Comparison of ENCODE assay signal across 15 cellular contexts in genomic region chr9:121901616-121902015, GRCh38.
DNase-seq lines count a peak whose midpoint lies in the region; ATAC-seq and TF ChIP-seq lines count a peak whose summit lies in the region.
"Had no signal": no experiment of that assay in that cellular context is flagged by ENCODE, and none has a peak within 500 bp of the region (broad histone marks: within the 10 kb centered on the region; RNA-seq: fewer than 3 reads in every experiment).

No MANE protein-coding gene starts in this region.

- H3K27me3 Mint-ChIP-seq in activated naive CD4-positive, alpha-beta T cell treated with anti-CD3 and anti-CD28 coated beads, Interleukin-2, amount 10 ng/mL, durations not matched to agents 7 days and 5 days, result peaks cover 11% of the 10 kb centered on the region

- H3K9me3 ChIP-seq in DOHH2 (ENCODE audit: control insufficient read depth, insufficient read depth, low read length) (peaks cover 10% of the 10 kb centered on the region; the same call in 1 of the 2 replicates), upper lobe of right lung (no peaks in the 10 kb centered on the region)

- no peak for ATAC-seq in GM21367 (IDR thresholded peaks at IDR 0.05; ENCODE audit: unreplicated experiment)
- ATAC-seq in upper lobe of right lung, result no peak

- H3K27me3 ChIP-seq in DOHH2 (ENCODE audit: control insufficient read depth, low read length), result no peaks in the 10 kb centered on the region
- no peaks in the 10 kb centered on the region for H3K27me3 ChIP-seq in upper lobe of right lung
- H3K27me3 ChIP-seq: BLaER1 treated with 17β-estradiol and CSF1 and Interleukin-3, amounts not matched to agents 10 nM and 100 nM; SJSA1 had no signal

- H3K4me3 ChIP-seq in DOHH2 (ENCODE audit: low read length), result no peak overlapping the region
- H3K4me3 ChIP-seq in coronary artery, result no peak overlapping the region
- no peak overlapping the region for H3K4me3 ChIP-seq in upper lobe of right lung
- H3K4me3 ChIP-seq: BLaER1 treated with 17β-estradiol and CSF1 and Interleukin-3, amounts not matched to agents 10 nM and 100 nM; PC-9; SJSA1 had no signal

- peak; percentile 26 for DNase-seq in LHCN-M2 (ENCODE audit: low read depth)
- DNase-seq in coronary artery (ENCODE audit: low spot score), result peak; percentile 19
- peak; percentile 63 for DNase-seq in myocyte (ENCODE audit: low read depth)
- DNase-seq in upper lobe of right lung, result no peak
- DNase-seq in activated naive CD4-positive, alpha-beta T cell treated with anti-CD3 and anti-CD28 coated beads, Interleukin-2, amount 10 ng/mL, durations not matched to agents 7 days and 5 days, result no peak
- DNase-seq in GM19240 (ENCODE audit: insufficient read length, low spot score), result no peak
- DNase-seq: CD8-positive, alpha-beta memory T cell; HCEC 1CT; Kasumi-1; NCI-H187; PC-9 had no signal

- H3K36me3 ChIP-seq in DOHH2 (ENCODE audit: control insufficient read depth, low read length) (no peaks in the 10 kb centered on the region), upper lobe of right lung (no peaks in the 10 kb centered on the region)
- H3K36me3 ChIP-seq: BLaER1 treated with 17β-estradiol and CSF1 and Interleukin-3, amounts not matched to agents 10 nM and 100 nM; SJSA1 had no signal

- intact Hi-C loops in upper lobe of right lung (cut with DNase I), result no loop called here

- no peak overlapping the region for H3K4me3 Mint-ChIP-seq in activated naive CD4-positive, alpha-beta T cell treated with anti-CD3 and anti-CD28 coated beads, Interleukin-2, amount 10 ng/mL, durations not matched to agents 7 days and 5 days
- H3K4me3 Mint-ChIP-seq: CD8-positive, alpha-beta memory T cell had no signal

- no peaks in the 10 kb centered on the region for H4K20me1 ChIP-seq in DOHH2 (ENCODE audit: control insufficient read depth, insufficient read depth, low read depth, low read length)
- H4K20me1 ChIP-seq: BLaER1 treated with 17β-estradiol and CSF1 and Interleukin-3, amounts not matched to agents 10 nM and 100 nM had no signal

- H3F3A ChIP-seq in DOHH2 (ENCODE audit: control insufficient read depth, insufficient read depth), result peaks cover 5% of the 10 kb centered on the region; the same call in 1 of the 2 replicates

- H3K27ac ChIP-seq in DOHH2 (ENCODE audit: low read depth, low read length) (peak overlapping the region; percentile 31), coronary artery (no peak overlapping the region), upper lobe of right lung (no peak overlapping the region)
- H3K27ac ChIP-seq: BLaER1 treated with 17β-estradiol and CSF1 and Interleukin-3, amounts not matched to agents 10 nM and 100 nM; PC-9; SJSA1 had no signal

- CTCF ChIA-PET in activated naive CD4-positive, alpha-beta T cell treated with anti-CD3 and anti-CD28 coated beads, Interleukin-2, amount 10 ng/mL, durations not matched to agents 7 days and 5 days (lab: Charles Lee), result no interaction called here

- peak overlapping the region; percentile 15; the same call in 1 of the 2 replicates for H3K4me2 ChIP-seq in DOHH2 (ENCODE audit: low read length)
- H3K4me2 ChIP-seq: PC-9 had no signal

- H3K4me1 ChIP-seq in DOHH2 (ENCODE audit: control insufficient read depth, low read length) (peaks cover 44% of the 10 kb centered on the region), upper lobe of right lung (no peaks in the 10 kb centered on the region)

- H3K36me3 Mint-ChIP-seq in activated naive CD4-positive, alpha-beta T cell treated with anti-CD3 and anti-CD28 coated beads, Interleukin-2, amount 10 ng/mL, durations not matched to agents 7 days and 5 days, result no peaks in the 10 kb centered on the region
- H3K36me3 Mint-ChIP-seq: CD8-positive, alpha-beta memory T cell had no signal

- H3K9me3 Mint-ChIP-seq in activated naive CD4-positive, alpha-beta T cell treated with anti-CD3 and anti-CD28 coated beads, Interleukin-2, amount 10 ng/mL, durations not matched to agents 7 days and 5 days, result no peaks in the 10 kb centered on the region

- no peaks in the 10 kb centered on the region for H3K4me1 Mint-ChIP-seq in activated naive CD4-positive, alpha-beta T cell treated with anti-CD3 and anti-CD28 coated beads, Interleukin-2, amount 10 ng/mL, durations not matched to agents 7 days and 5 days
- H3K4me1 Mint-ChIP-seq: CD8-positive, alpha-beta memory T cell had no signal

- no peak overlapping the region for H3K27ac Mint-ChIP-seq in activated naive CD4-positive, alpha-beta T cell treated with anti-CD3 and anti-CD28 coated beads, Interleukin-2, amount 10 ng/mL, durations not matched to agents 7 days and 5 days
- H3K27ac Mint-ChIP-seq: CD8-positive, alpha-beta memory T cell had no signal

- no peaks in the 10 kb centered on the region for H3K79me2 ChIP-seq in DOHH2 (ENCODE audit: control insufficient read depth, low read length)

- TF ChIP-seq CTCF in DOHH2 (IDR thresholded peaks at IDR 0.05; ENCODE audit: low read depth, low read length, poor library complexity, severe bottlenecking) (no peak), coronary artery (IDR thresholded peaks at IDR 0.05) (no peak), upper lobe of right lung (IDR thresholded peaks at IDR 0.05) (no peak)

- no peaks in the 10 kb centered on the region for H3K9me2 ChIP-seq in DOHH2 (replicated peaks; ENCODE audit: control insufficient read depth, low read length)

Comparison
In these comparisons a context has a peak if more than half of its experiments do, and no peak if none do; other contexts are left out.
1. DNase-seq: peak in LHCN-M2 (single experiment), coronary artery (single experiment) and myocyte (single experiment); none in upper lobe of right lung (single experiment), activated naive CD4-positive, alpha-beta T cell treated with anti-CD3 and anti-CD28 coated beads, Interleukin-2, amount 10 ng/mL, durations not matched to agents 7 days and 5 days (single experiment) and GM19240 (single experiment).